8 cellular contexts compared by ENCODE assay signal in genomic region chr19:40465781-40466218, GRCh38. TPM values are rescaled to one million over a fixed set of nuclear protein-coding genes. Genes with fewer than 3 reads are reported as not detected.
DNase-seq lines count a peak whose midpoint lies in the region; ATAC-seq and TF ChIP-seq lines count a peak whose summit lies in the region.

No MANE protein-coding gene starts in this region.

- H3K4me3 ChIP-seq in suprapubic skin: peak overlapping the region; percentile 76

- H3K4me1 ChIP-seq in suprapubic skin: peaks cover 42% of the 10 kb centered on the region

- WGBS in suprapubic skin: 0% methylated on average over 10 of the region's 33 CpGs

- peak overlapping the region; percentile 97 for H3K27ac ChIP-seq in suprapubic skin

- TF ChIP-seq CTCF in suprapubic skin (IDR thresholded peaks at IDR 0.05): no peak

- no peak for TF ChIP-seq EP300 in suprapubic skin (IDR thresholded peaks at IDR 0.05)

- peaks cover 7 to 8% of the 10 kb centered on the region in 2 donors for H3K36me3 Mint-ChIP-seq in activated naive CD4-positive, alpha-beta T cell treated with anti-CD3 and anti-CD28 coated beads, Interleukin-2, amount 50 U/mL, for 72 hours

- no peaks in the 10 kb centered on the region for H3K27me3 ChIP-seq in suprapubic skin

- H3K9me3 ChIP-seq in suprapubic skin: no peaks in the 10 kb centered on the region

- H3K36me3 ChIP-seq in suprapubic skin: no peaks in the 10 kb centered on the region

- TF ChIP-seq POLR2A in suprapubic skin (IDR thresholded peaks at IDR 0.05): no peak

- no peaks in the 10 kb centered on the region for H3K9me3 Mint-ChIP-seq in activated naive CD4-positive, alpha-beta T cell treated with anti-CD3 and anti-CD28 coated beads, Interleukin-2, amount 50 U/mL, for 72 hours

- ATAC-seq in HG02642 (IDR thresholded peaks at IDR 0.05; ENCODE audit: poor library complexity, unreplicated experiment): peak; percentile 87
- peak; percentile 91 for ATAC-seq in SK-N-SH treated with all-trans-retinoic acid at 6 μM for 48 hours
- peak; percentile 75 to 88 for ATAC-seq in activated naive CD4-positive, alpha-beta T cell treated with anti-CD3 and anti-CD28 coated beads, Interleukin-2, amount 50 U/mL, for 72 hours

- DNase-seq in GM04504 (ENCODE audit: low read depth) (peak; percentile 99), NCI-H1092 treated with DMSO at 0.1 percent for 48 hours (lab: John Stamatoyannopoulos, UW) (peak; percentile 82), globus pallidus (ENCODE audit: low spot score) (peak; percentile 100), occipital lobe (lab: John Stamatoyannopoulos, UW) (peak; percentile 99), suprapubic skin (ENCODE audit: low spot score in 2 of 2) (peak; percentile 99 to 100)
- DNase-seq in activated naive CD4-positive, alpha-beta T cell treated with anti-CD3 and anti-CD28 coated beads, Interleukin-2, amount 50 U/mL, for 72 hours (ENCODE audit: low spot score in 2 of 2): peak; percentile 99 to 100

- peak overlapping the region; percentile 68 to 90 for H3K27ac Mint-ChIP-seq in activated naive CD4-positive, alpha-beta T cell treated with anti-CD3 and anti-CD28 coated beads, Interleukin-2, amount 50 U/mL, for 72 hours

TF ChIP-seq in SK-N-SH treated with all-trans-retinoic acid at 6 μM for 48 hours, 23 proteins besides CTCF, POLR2A, EP300 and RAD21:
- no peak for TF ChIP-seq OSR1 (CRISPR knock-in tag; IDR thresholded peaks at IDR 0.05)
- no peak for TF ChIP-seq TCF4 (CRISPR knock-in tag; IDR thresholded peaks at IDR 0.05; ENCODE audit: borderline replicate concordance)
- no peak for TF ChIP-seq ISL1 (CRISPR knock-in tag; IDR thresholded peaks at IDR 0.05)
- TF ChIP-seq RARB (CRISPR knock-in tag; IDR thresholded peaks at IDR 0.05): no peak
- no peak for TF ChIP-seq ZNF565 (CRISPR knock-in tag; conservative IDR thresholded peaks at IDR 0.05; ENCODE audit: low read depth)
- no peak for TF ChIP-seq BACH2 (CRISPR knock-in tag; IDR thresholded peaks at IDR 0.05; ENCODE audit: borderline replicate concordance)
- TF ChIP-seq ZNF70 (CRISPR knock-in tag; IDR thresholded peaks at IDR 0.05): no peak
- TF ChIP-seq, protein P1, sequence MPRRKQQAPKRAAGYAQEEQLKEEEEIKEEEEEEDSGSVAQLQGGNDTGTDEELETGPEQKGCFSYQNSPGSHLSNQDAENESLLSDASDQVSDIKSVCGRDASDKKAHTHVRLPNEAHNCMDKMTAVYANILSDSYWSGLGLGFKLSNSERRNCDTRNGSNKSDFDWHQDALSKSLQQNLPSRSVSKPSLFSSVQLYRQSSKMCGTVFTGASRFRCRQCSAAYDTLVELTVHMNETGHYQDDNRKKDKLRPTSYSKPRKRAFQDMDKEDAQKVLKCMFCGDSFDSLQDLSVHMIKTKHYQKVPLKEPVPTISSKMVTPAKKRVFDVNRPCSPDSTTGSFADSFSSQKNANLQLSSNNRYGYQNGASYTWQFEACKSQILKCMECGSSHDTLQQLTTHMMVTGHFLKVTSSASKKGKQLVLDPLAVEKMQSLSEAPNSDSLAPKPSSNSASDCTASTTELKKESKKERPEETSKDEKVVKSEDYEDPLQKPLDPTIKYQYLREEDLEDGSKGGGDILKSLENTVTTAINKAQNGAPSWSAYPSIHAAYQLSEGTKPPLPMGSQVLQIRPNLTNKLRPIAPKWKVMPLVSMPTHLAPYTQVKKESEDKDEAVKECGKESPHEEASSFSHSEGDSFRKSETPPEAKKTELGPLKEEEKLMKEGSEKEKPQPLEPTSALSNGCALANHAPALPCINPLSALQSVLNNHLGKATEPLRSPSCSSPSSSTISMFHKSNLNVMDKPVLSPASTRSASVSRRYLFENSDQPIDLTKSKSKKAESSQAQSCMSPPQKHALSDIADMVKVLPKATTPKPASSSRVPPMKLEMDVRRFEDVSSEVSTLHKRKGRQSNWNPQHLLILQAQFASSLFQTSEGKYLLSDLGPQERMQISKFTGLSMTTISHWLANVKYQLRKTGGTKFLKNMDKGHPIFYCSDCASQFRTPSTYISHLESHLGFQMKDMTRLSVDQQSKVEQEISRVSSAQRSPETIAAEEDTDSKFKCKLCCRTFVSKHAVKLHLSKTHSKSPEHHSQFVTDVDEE (CRISPR knock-in tag; IDR thresholded peaks at IDR 0.05): no peak
- no peak for TF ChIP-seq ZFP30 (CRISPR knock-in tag; IDR thresholded peaks at IDR 0.05)
- no peak for TF ChIP-seq ESRRG (CRISPR knock-in tag; IDR thresholded peaks at IDR 0.05)
- no peak for TF ChIP-seq ZNF8 (CRISPR knock-in tag; IDR thresholded peaks at IDR 0.05)
- no peak for TF ChIP-seq ZC3H10 (CRISPR knock-in tag; IDR thresholded peaks at IDR 0.05)
- TF ChIP-seq, protein P2, sequence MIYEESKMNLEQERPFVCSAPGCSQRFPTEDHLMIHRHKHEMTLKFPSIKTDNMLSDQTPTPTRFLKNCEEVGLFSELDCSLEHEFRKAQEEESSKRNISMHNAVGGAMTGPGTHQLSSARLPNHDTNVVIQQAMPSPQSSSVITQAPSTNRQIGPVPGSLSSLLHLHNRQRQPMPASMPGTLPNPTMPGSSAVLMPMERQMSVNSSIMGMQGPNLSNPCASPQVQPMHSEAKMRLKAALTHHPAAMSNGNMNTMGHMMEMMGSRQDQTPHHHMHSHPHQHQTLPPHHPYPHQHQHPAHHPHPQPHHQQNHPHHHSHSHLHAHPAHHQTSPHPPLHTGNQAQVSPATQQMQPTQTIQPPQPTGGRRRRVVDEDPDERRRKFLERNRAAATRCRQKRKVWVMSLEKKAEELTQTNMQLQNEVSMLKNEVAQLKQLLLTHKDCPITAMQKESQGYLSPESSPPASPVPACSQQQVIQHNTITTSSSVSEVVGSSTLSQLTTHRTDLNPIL (CRISPR knock-in tag; IDR thresholded peaks at IDR 0.05; ENCODE audit: low read depth): no peak
- TF ChIP-seq, protein P3, sequence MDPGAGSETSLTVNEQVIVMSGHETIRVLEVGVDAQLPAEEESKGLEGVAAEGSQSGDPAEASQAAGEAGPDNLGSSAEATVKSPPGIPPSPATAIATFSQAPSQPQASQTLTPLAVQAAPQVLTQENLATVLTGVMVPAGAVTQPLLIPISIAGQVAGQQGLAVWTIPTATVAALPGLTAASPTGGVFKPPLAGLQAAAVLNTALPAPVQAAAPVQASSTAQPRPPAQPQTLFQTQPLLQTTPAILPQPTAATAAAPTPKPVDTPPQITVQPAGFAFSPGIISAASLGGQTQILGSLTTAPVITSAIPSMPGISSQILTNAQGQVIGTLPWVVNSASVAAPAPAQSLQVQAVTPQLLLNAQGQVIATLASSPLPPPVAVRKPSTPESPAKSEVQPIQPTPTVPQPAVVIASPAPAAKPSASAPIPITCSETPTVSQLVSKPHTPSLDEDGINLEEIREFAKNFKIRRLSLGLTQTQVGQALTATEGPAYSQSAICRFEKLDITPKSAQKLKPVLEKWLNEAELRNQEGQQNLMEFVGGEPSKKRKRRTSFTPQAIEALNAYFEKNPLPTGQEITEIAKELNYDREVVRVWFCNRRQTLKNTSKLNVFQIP (CRISPR knock-in tag; IDR thresholded peaks at IDR 0.05; ENCODE audit: borderline replicate concordance, low read depth): no peak
- TF ChIP-seq SNAI2 (CRISPR knock-in tag; IDR thresholded peaks at IDR 0.05): no peak
- no peak for TF ChIP-seq ZFP3 (CRISPR knock-in tag; IDR thresholded peaks at IDR 0.05)
- TF ChIP-seq GLIS3 (CRISPR knock-in tag; IDR thresholded peaks at IDR 0.05): no peak

RNA-seq across cellular contexts. Expression of gene BLVRB, which starts 0.3 kb away (rescaled TPM):
- 10 to 100 TPM; 39.7 to 52.2 TPM for total RNA-seq in activated naive CD4-positive, alpha-beta T cell treated with anti-CD3 and anti-CD28 coated beads, Interleukin-2, amount 50 U/mL, for 72 hours
- total RNA-seq in occipital lobe (16.5 TPM), suprapubic skin (100 to 1,000 TPM; 117 to 172 (median 142) TPM)

RNA-seq across cellular contexts. Expression of gene SPTBN4, which starts 1.0 kb away (rescaled TPM):
- total RNA-seq in activated naive CD4-positive, alpha-beta T cell treated with anti-CD3 and anti-CD28 coated beads, Interleukin-2, amount 50 U/mL, for 72 hours: 1 to 10 TPM; 3.7 to 4.2 TPM
- 27.5 TPM for total RNA-seq in occipital lobe
- total RNA-seq in suprapubic skin: 1 to 10 TPM in 1 of 4 donors, under 1 TPM in 3; 0.30 to 1.2 (median 0.71) TPM

RNA-seq across cellular contexts. Expression of gene SERTAD3, which starts 21.7 kb away (rescaled TPM):
- 10 to 100 TPM; 14.3 to 23.4 TPM for total RNA-seq in activated naive CD4-positive, alpha-beta T cell treated with anti-CD3 and anti-CD28 coated beads, Interleukin-2, amount 50 U/mL, for 72 hours
- total RNA-seq in occipital lobe (9.8 TPM), suprapubic skin (10 to 100 TPM; 16.4 to 29.8 (median 19.1) TPM)

RNA-seq across cellular contexts. Expression of gene SERTAD1, which starts 40.0 kb away (rescaled TPM):
- total RNA-seq in activated naive CD4-positive, alpha-beta T cell treated with anti-CD3 and anti-CD28 coated beads, Interleukin-2, amount 50 U/mL, for 72 hours: 10 to 100 TPM; 13.8 to 17.9 TPM
- total RNA-seq in occipital lobe (2.8 TPM), suprapubic skin (10 to 100 TPM in 3 of 4 donors, 1 to 10 TPM in 1; 8.5 to 33.9 (median 20.6) TPM)

RNA-seq across cellular contexts. Expression of gene PRX, which starts 52.6 kb away (rescaled TPM):
- total RNA-seq in activated naive CD4-positive, alpha-beta T cell treated with anti-CD3 and anti-CD28 coated beads, Interleukin-2, amount 50 U/mL, for 72 hours: 1 to 10 TPM in 1 of 2 donors, under 1 TPM in 1; 0.77 to 1.6 TPM
- 2.5 TPM for total RNA-seq in occipital lobe
- 1 to 10 TPM; 4.1 to 7.3 (median 4.8) TPM for total RNA-seq in suprapubic skin

Comparison
In these comparisons a context has a peak if more than half of its experiments do, and no peak if none do; other contexts are left out.
1. Peak in every context shown above with its lines: DNase-seq, ATAC-seq, H3K4me3 ChIP-seq and H3K27ac ChIP-seq.